Comparison of ENCODE assay signal across 23 cellular contexts in the genomic region with DNA sequence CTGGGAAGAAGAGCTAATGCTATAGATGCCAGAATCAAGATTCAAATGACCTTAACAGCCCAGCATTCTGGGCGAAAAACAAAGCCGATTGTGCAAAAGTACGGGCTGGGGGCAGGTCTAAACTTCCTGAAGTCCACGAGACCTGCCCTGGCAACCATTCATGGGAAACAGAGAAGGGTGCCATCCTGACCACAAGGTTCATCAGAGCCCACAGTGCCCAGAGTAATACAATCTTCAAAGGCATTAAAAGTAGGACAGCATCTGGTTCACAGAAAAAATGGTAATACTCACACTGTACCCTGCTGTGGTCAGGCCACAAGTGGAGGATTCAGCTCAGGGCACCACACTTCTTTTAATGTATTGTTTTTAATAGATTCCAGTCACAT. TPM values are rescaled to one million over a fixed set of nuclear protein-coding genes. Genes with fewer than 3 reads are reported as not detected.
DNase-seq lines count a peak whose midpoint lies in the region; ATAC-seq and TF ChIP-seq lines count a peak whose summit lies in the region.
"Had no signal": no experiment of that assay in that cellular context is flagged by ENCODE, and none has a peak within 500 bp of the region (broad histone marks: within the 10 kb centered on the region; RNA-seq: fewer than 3 reads in every experiment).

No MANE protein-coding gene starts in this region.

- H3F3A ChIP-seq in Loucy (ENCODE audit: low read depth): no peaks in the 10 kb centered on the region

- peak overlapping the region; percentile 36 for H3K4me2 ChIP-seq in Loucy (ENCODE audit: low read depth, low read length, poor library complexity, severe bottlenecking)
- H3K4me2 ChIP-seq: GM23338 had no signal

- intact Hi-C loops in right lobe of liver (cut with DNase I): no loop called here

- H4K20me1 ChIP-seq in Loucy (ENCODE audit: insufficient read depth, low read length, poor library complexity, severe bottlenecking): no peaks in the 10 kb centered on the region

- TF ChIP-seq POLR2A in right lobe of liver (IDR thresholded peaks at IDR 0.05): no peak

- H3K27me3 ChIP-seq in Loucy (ENCODE audit: insufficient read depth, low read length, poor library complexity, severe bottlenecking): no peaks in the 10 kb centered on the region
- H3K27me3 ChIP-seq in right lobe of liver: no peaks in the 10 kb centered on the region
- no peaks in the 10 kb centered on the region for H3K27me3 ChIP-seq in stomach smooth muscle (ENCODE audit: control insufficient read depth in 1 of 2, insufficient read depth in 2 of 2, low read length in 2 of 2)
- H3K27me3 ChIP-seq: pancreas, suprapubic skin had no signal

- H3K27ac ChIP-seq in caudate nucleus (ENCODE audit: low read depth, low read length): peak overlapping the region; percentile 11
- no peak overlapping the region for H3K27ac ChIP-seq in right lobe of liver
- peak overlapping the region; percentile 99 for H3K27ac ChIP-seq in stomach smooth muscle (ENCODE audit: low read length)
- H3K27ac ChIP-seq: pancreas, RWPE1, suprapubic skin had no signal

- H2AFZ ChIP-seq in Loucy (ENCODE audit: low read length): no peak overlapping the region
- H2AFZ ChIP-seq: GM23338 had no signal

- H3K79me2 ChIP-seq in Loucy (ENCODE audit: insufficient read depth, low read length): no peaks in the 10 kb centered on the region

- ATAC-seq in right lobe of liver (peak; percentile 41 to 74 (median 51)), GM21381 (IDR thresholded peaks at IDR 0.05; ENCODE audit: unreplicated experiment) (no peak)
- ATAC-seq: activated CD4-positive, CD25-positive, alpha-beta regulatory T cell treated with anti-CD3 and anti-CD28 coated beads, Interleukin-2, amount 50 U/mL, for 24 hours; activated T-cell treated with anti-CD3 and anti-CD28 coated beads, Interleukin-2, amount 50 U/mL, for 4 hours; GM23338; left cardiac atrium; pancreas had no signal

- DNase-seq in caudate nucleus (lab: John Stamatoyannopoulos, UW) (no peak), right lobe of liver (peak in 1 of 3 donors; percentile 61), activated gamma-delta T cell treated with Interleukin-2 at 50 U/mL for 16 hours (no peak), HEK293T (ENCODE audit: extremely low spot score) (no peak)
- DNase-seq: activated naive CD4-positive, alpha-beta T cell treated with anti-CD3 and anti-CD28 coated beads, Interleukin-2, amount 10 ng/mL, durations not matched to agents 7 days and 5 days; activated T-cell treated with anti-CD3 and anti-CD28 coated beads, Interleukin-2, amount 50 U/mL, for 4 hours; amygdala; CD4-positive, CD25-positive, alpha-beta regulatory T cell; IMR-90; left cardiac atrium; NCI-H1694; NCI-H2171 treated with DMSO at 0.1 percent for 48 hours; NCI-H526; nephron progenitor cell; pancreas; T-helper 9 cell had no signal

- no peaks in the 10 kb centered on the region for H3K9me3 ChIP-seq in Loucy (ENCODE audit: insufficient read depth, low read depth, low read length)
- no peaks in the 10 kb centered on the region for H3K9me3 ChIP-seq in right lobe of liver
- H3K9me3 ChIP-seq in stomach smooth muscle (ENCODE audit: control insufficient read depth in 2 of 2, low read length in 2 of 2): no peaks in the 10 kb centered on the region
- H3K9me3 ChIP-seq: pancreas, suprapubic skin had no signal

- 19% methylated on average over 4 of the region's 4 CpGs for WGBS in right lobe of liver (ENCODE audit: insufficient coverage, low coverage, low lambda C conversion rate, missing lambda C conversion rate)

- H3K36me3 ChIP-seq in Loucy (ENCODE audit: insufficient read depth, low read length) (no peaks in the 10 kb centered on the region), right lobe of liver (no peaks in the 10 kb centered on the region), stomach smooth muscle (ENCODE audit: control insufficient read depth in 2 of 2, insufficient read depth in 2 of 2, low read length in 2 of 2) (peaks cover 0 to 2% of the 10 kb centered on the region in 2 donors)
- H3K36me3 ChIP-seq: pancreas, suprapubic skin had no signal

- TF ChIP-seq CTCF in Loucy (conservative IDR thresholded peaks at IDR 0.05; ENCODE audit: low read length): no peak
- TF ChIP-seq CTCF in right lobe of liver (IDR thresholded peaks at IDR 0.05): no peak

- H3K9ac ChIP-seq in Loucy (ENCODE audit: low read depth, low read length, poor library complexity, severe bottlenecking) (no peak overlapping the region), stomach smooth muscle (ENCODE audit: low read length in 2 of 2) (peak overlapping the region in 1 of 2 donors; percentile 43)

- CTCF ChIA-PET in HEK293T (lab: Yijun Ruan, JAX): no interaction called here

- H3K4me1 ChIP-seq in Loucy (ENCODE audit: insufficient read depth, low read length, poor library complexity, severe bottlenecking) (peaks cover 30% of the 10 kb centered on the region), right lobe of liver (peaks cover 0 to 29% (median 4%) of the 10 kb centered on the region in 4 donors), stomach smooth muscle (ENCODE audit: control insufficient read depth, insufficient read depth, low read length) (peaks cover 76% of the 10 kb centered on the region)

- H3K4me3 ChIP-seq in Loucy (ENCODE audit: low read length, poor library complexity, severe bottlenecking) (peak overlapping the region; percentile 6), right lobe of liver (no peak overlapping the region), stomach smooth muscle (ENCODE audit: low read length in 2 of 2) (no peak overlapping the region)
- H3K4me3 ChIP-seq: GM23338, pancreas, suprapubic skin had no signal

- POLR2A ChIA-PET in HEK293T (lab: Yijun Ruan, JAX): no interaction called here

- no peaks in the 10 kb centered on the region for H3K9me2 ChIP-seq in Loucy (replicated peaks; ENCODE audit: low read depth, low read length)

TF ChIP-seq in HEK293T, 16 proteins besides CTCF, POLR2A, EP300 and RAD21:
- TF ChIP-seq FOXK2 (IDR thresholded peaks at IDR 0.05): no peak
- TF ChIP-seq L3MBTL2 (conservative IDR thresholded peaks at IDR 0.05): no peak
- no peak for TF ChIP-seq BHLHE40 (IDR thresholded peaks at IDR 0.05; ENCODE audit: borderline replicate concordance)
- no peak for TF ChIP-seq ZNF384 (IDR thresholded peaks at IDR 0.05)
- TF ChIP-seq SP1 (IDR thresholded peaks at IDR 0.05): no peak
- TF ChIP-seq LEF1 (IDR thresholded peaks at IDR 0.05; ENCODE audit: borderline replicate concordance): no peak
- TF ChIP-seq FOXM1 (IDR thresholded peaks at IDR 0.05; ENCODE audit: borderline replicate concordance): no peak
- TF ChIP-seq TARDBP (IDR thresholded peaks at IDR 0.05): no peak
- TF ChIP-seq ARNT (IDR thresholded peaks at IDR 0.05): no peak
- no peak for TF ChIP-seq SUZ12 (IDR thresholded peaks at IDR 0.05)
- no peak for TF ChIP-seq ELF4 (IDR thresholded peaks at IDR 0.05)
- TF ChIP-seq HDGF (IDR thresholded peaks at IDR 0.05; ENCODE audit: borderline replicate concordance): no peak
- TF ChIP-seq CTBP1 (IDR thresholded peaks at IDR 0.05; ENCODE audit: borderline replicate concordance): no peak
TF ChIP-seq in HEK293T: peak in this region for 0.

RNA-seq across cellular contexts. Expression of a gene that starts 36.1 kb away (rescaled TPM):
- 10 to 100 TPM; 56.4 to 97.9 (median 76.5) TPM for total RNA-seq in right lobe of liver

Comparison
In these comparisons a context has a peak if more than half of its experiments do, and no peak if none do; other contexts are left out.
1. H3K27ac ChIP-seq: peak in caudate nucleus (single experiment) and stomach smooth muscle (single experiment); none in right lobe of liver (0 of 3).